In genomic region chr2:10780491-10780820, GRCh38 we compare ENCODE assay signal across 20 cellular contexts. TPM values are rescaled to one million over a fixed set of nuclear protein-coding genes. Genes with fewer than 3 reads are reported as not detected.
A peak's percentile ranks its signal among the peaks of the same experiment; 100 is the strongest.
DNase-seq lines count a peak whose midpoint lies in the region; ATAC-seq, FAIRE-seq and TF ChIP-seq lines count a peak whose summit lies in the region.
"Had no signal": no experiment of that assay in that cellular context is flagged by ENCODE, and none has a peak within 500 bp of the region (broad histone marks: within the 10 kb centered on the region; RNA-seq: fewer than 3 reads in every experiment).

No MANE protein-coding gene starts in this region.

- peak overlapping the region; percentile 17 for H3K4me3 Mint-ChIP-seq in Calu3 (ENCODE audit: low read depth, unreplicated experiment)
- no peak overlapping the region for H3K4me3 Mint-ChIP-seq in endodermal cell
- H3K4me3 Mint-ChIP-seq in activated naive CD8-positive, alpha-beta T cell treated with anti-CD3 and anti-CD28 coated beads, Interleukin-2, amount 50 U/mL, for 24 hours: no peak overlapping the region
- H3K4me3 Mint-ChIP-seq: CD8-positive, alpha-beta T cell; HFFc6 had no signal

- H3K79me1 ChIP-seq in IMR-90 (ENCODE audit: low read depth in 1 of 2, low read length in 2 of 2): peaks cover 5 to 15% of the 10 kb centered on the region in 2 experiments

- no peak overlapping the region for H3K4me2 ChIP-seq in IMR-90 (ENCODE audit: low read depth, low read length)
- H3K4me2 ChIP-seq: A549 had no signal

- TF ChIP-seq CTCF in Calu3 (IDR thresholded peaks at IDR 0.05; ENCODE audit: unreplicated experiment) (no peak), IMR-90 (conservative IDR thresholded peaks at IDR 0.05; ENCODE audit: low read depth, low read length) (no peak), endodermal cell (conservative IDR thresholded peaks at IDR 0.05) (no peak), kidney (IDR thresholded peaks at IDR 0.05; ENCODE audit: borderline replicate concordance, extremely low read depth, insufficient read depth) (no peak)

- H3K18ac ChIP-seq in IMR-90 (ENCODE audit: low read depth, low read length): no peak overlapping the region

- POLR2A ChIA-PET in IMR-90 (lab: Charles Lee; ENCODE audit: unreplicated experiment): no interaction called here

- H2AK9ac ChIP-seq in IMR-90 (replicated peaks; ENCODE audit: low read depth, low read length, poor library complexity): peak overlapping the region; percentile 16

- WGBS in IMR-90 (ENCODE audit: extremely low coverage in 2 of 2, insufficient read length in 1 of 2), 2 experiments: 95% methylated on average over 4 of the region's 11 CpGs; no CpG with 5 or more reads in 1 of the 2 experiments
- WGBS in endodermal cell (ENCODE audit: insufficient coverage in 1 of 2, insufficient read length in 1 of 2), 2 experiments: 95 to 96% methylated on average over 9 to 11 of the region's 11 CpGs

- no peak overlapping the region for H2BK5ac ChIP-seq in IMR-90 (ENCODE audit: low read depth, low read length, poor library complexity, severe bottlenecking)

- H3K27me3 ChIP-seq in IMR-90 (ENCODE audit: control insufficient read depth, insufficient read depth, low read length): no peaks in the 10 kb centered on the region
- H3K27me3 ChIP-seq in endodermal cell (ENCODE audit: control insufficient read depth, insufficient read depth, low read length, poor library complexity, severe bottlenecking): no peaks in the 10 kb centered on the region
- H3K27me3 ChIP-seq: BE2C had no signal

- H3K4me1 Mint-ChIP-seq in Calu3 (ENCODE audit: low read depth, unreplicated experiment) (peaks cover 17% of the 10 kb centered on the region), endodermal cell (no peaks in the 10 kb centered on the region)
- H3K4me1 Mint-ChIP-seq in activated naive CD8-positive, alpha-beta T cell treated with anti-CD3 and anti-CD28 coated beads, Interleukin-2, amount 50 U/mL, for 24 hours: no peaks in the 10 kb centered on the region

- DNase-seq in Calu3: no peak
- DNase-seq in IMR-90: no peak
- DNase-seq in endodermal cell: no peak
- peak; percentile 29 for DNase-seq in posterior vena cava (ENCODE audit: low spot score)
- no peak for DNase-seq in kidney
- DNase-seq in activated naive CD8-positive, alpha-beta T cell treated with anti-CD3 and anti-CD28 coated beads, Interleukin-2, amount 50 U/mL, for 24 hours: no peak
- DNase-seq in stimulated activated naive CD8-positive, alpha-beta T cell treated with anti-CD3 and anti-CD28 coated beads, Interleukin-15, Interleukin-2, amounts not matched to agents 100 U/mL and 50 U/mL, for 24 hours: no peak
- DNase-seq: BE2C; CD8-positive, alpha-beta T cell; COR-L47; DND-41; GDM1; GOT3; HCEC 1CT; HFFc6 had no signal

- CTCF ChIA-PET in Calu3 (lab: Charles Lee): no interaction called here
- CTCF ChIA-PET in IMR-90 (lab: Yijun Ruan, JAX): no interaction called here

- H3K56ac ChIP-seq in IMR-90 (ENCODE audit: extremely low read depth, insufficient read depth, low read length): no peak overlapping the region

- H3K9me3 Mint-ChIP-seq in Calu3 (ENCODE audit: low read depth, unreplicated experiment): no peaks in the 10 kb centered on the region
- no peaks in the 10 kb centered on the region for H3K9me3 Mint-ChIP-seq in endodermal cell
- no peaks in the 10 kb centered on the region for H3K9me3 Mint-ChIP-seq in activated naive CD8-positive, alpha-beta T cell treated with anti-CD3 and anti-CD28 coated beads, Interleukin-2, amount 50 U/mL, for 24 hours
- H3K9me3 Mint-ChIP-seq: CD8-positive, alpha-beta T cell; HFFc6 had no signal

- no peak overlapping the region for H3K14ac ChIP-seq in IMR-90 (replicated peaks; ENCODE audit: low read depth, low read length)

- FAIRE-seq in kidney (lab: Jason Lieb, UNC): no peak
- FAIRE-seq: A549, GM12892, GM19239 had no signal

- H3K36me3 ChIP-seq in IMR-90 (ENCODE audit: control insufficient read depth, insufficient read depth, low read length) (peaks cover 32% of the 10 kb centered on the region), endodermal cell (ENCODE audit: control insufficient read depth, insufficient read depth, low read length) (peaks cover 69% of the 10 kb centered on the region), kidney (ENCODE audit: control insufficient read depth in 1 of 2, insufficient read depth in 2 of 2, low read length in 2 of 2) (peaks cover 23 to 30% of the 10 kb centered on the region in 2 donors)

- dilution Hi-C loops in IMR-90 (cut with HindIII; ENCODE audit: low sequenced_read_pairs, unreplicated experiment): no loop called here

- H2BK15ac ChIP-seq in IMR-90 (ENCODE audit: low read depth, low read length): no peak overlapping the region

- H3K4me3 ChIP-seq in IMR-90 (ENCODE audit: insufficient read depth, low read depth, low read length): no peak overlapping the region
- no peak overlapping the region for H3K4me3 ChIP-seq in endodermal cell (ENCODE audit: low read length)
- no peak overlapping the region for H3K4me3 ChIP-seq in kidney (ENCODE audit: low read length in 2 of 2)
- H3K4me3 ChIP-seq: A549 had no signal

- in situ Hi-C loops in IMR-90 (cut with MboI; ENCODE audit: low sequenced_read_pairs): no loop called here

- no peak overlapping the region for H4K8ac ChIP-seq in IMR-90 (ENCODE audit: low read depth in 2 of 2, low read length in 2 of 2)

- H3K23ac ChIP-seq in IMR-90 (ENCODE audit: low read depth, low read length): no peak overlapping the region

- peaks cover 6% of the 10 kb centered on the region for H4K20me1 ChIP-seq in IMR-90 (ENCODE audit: insufficient read depth, low read length)

- H3K9ac ChIP-seq in IMR-90 (ENCODE audit: low read depth, low read length): no peak overlapping the region
- H3K9ac ChIP-seq in endodermal cell (ENCODE audit: extremely low read depth, low read length, poor library complexity, severe bottlenecking): no peak overlapping the region
- no peak overlapping the region for H3K9ac ChIP-seq in kidney (ENCODE audit: low read length in 2 of 2)

- H3K9me3 ChIP-seq in IMR-90 (ENCODE audit: control insufficient read depth, insufficient read depth, low read length) (no peaks in the 10 kb centered on the region), endodermal cell (ENCODE audit: control insufficient read depth, low read length) (no peaks in the 10 kb centered on the region), kidney (ENCODE audit: control insufficient read depth in 1 of 2, low read length in 2 of 2) (no peaks in the 10 kb centered on the region)
- H3K9me3 ChIP-seq: A549, BE2C had no signal

- H3K27ac Mint-ChIP-seq in Calu3 (ENCODE audit: unreplicated experiment) (peak overlapping the region; percentile 47), endodermal cell (peak overlapping the region; percentile 66)
- no peak overlapping the region for H3K27ac Mint-ChIP-seq in activated naive CD8-positive, alpha-beta T cell treated with anti-CD3 and anti-CD28 coated beads, Interleukin-2, amount 50 U/mL, for 24 hours
- H3K27ac Mint-ChIP-seq: CD8-positive, alpha-beta T cell; HFFc6 had no signal

- no peak for ATAC-seq in IMR-90 (ENCODE audit: low read depth)
- ATAC-seq in activated naive CD8-positive, alpha-beta T cell treated with anti-CD3 and anti-CD28 coated beads, Interleukin-2, amount 50 U/mL, for 24 hours: no peak
- ATAC-seq in stimulated activated naive CD8-positive, alpha-beta T cell treated with anti-CD3 and anti-CD28 coated beads, Interleukin-15, Interleukin-2, amounts not matched to agents 100 U/mL and 50 U/mL, for 24 hours: no peak
- ATAC-seq: A549; CD8-positive, alpha-beta T cell had no signal

- H4K5ac ChIP-seq in IMR-90 (ENCODE audit: low read depth, low read length): no peak overlapping the region

- no peak overlapping the region for H3K4ac ChIP-seq in IMR-90 (ENCODE audit: low read depth, low read length)

- peaks cover 2% of the 10 kb centered on the region; the same call in 1 of the 2 replicates for H3K4me1 ChIP-seq in IMR-90 (ENCODE audit: control insufficient read depth, insufficient read depth, low read length)
- no peaks in the 10 kb centered on the region for H3K4me1 ChIP-seq in endodermal cell (ENCODE audit: control insufficient read depth, insufficient read depth, low read length)
- H3K4me1 ChIP-seq in kidney (ENCODE audit: control insufficient read depth in 1 of 2, insufficient read depth in 1 of 2, low read depth in 1 of 2, low read length in 2 of 2): peaks cover 4 to 10% of the 10 kb centered on the region in 2 donors
- H3K4me1 ChIP-seq: BE2C had no signal

- BruUV-seq in Calu3 (replicated peaks; lab: Mats Ljungman, UMichigan) (no TSS peak), IMR-90 (replicated peaks; lab: Mats Ljungman, UMichigan) (no TSS peak)

- H2AFZ ChIP-seq in IMR-90 (replicated peaks; ENCODE audit: low read length, poor library complexity): no peak overlapping the region

- H3K27me3 Mint-ChIP-seq in Calu3 (ENCODE audit: unreplicated experiment): no peaks in the 10 kb centered on the region
- H3K27me3 Mint-ChIP-seq in endodermal cell (ENCODE audit: insufficient read depth): no peaks in the 10 kb centered on the region
- H3K27me3 Mint-ChIP-seq in activated naive CD8-positive, alpha-beta T cell treated with anti-CD3 and anti-CD28 coated beads, Interleukin-2, amount 50 U/mL, for 24 hours: no peaks in the 10 kb centered on the region

- H2BK120ac ChIP-seq in IMR-90 (ENCODE audit: low read depth, low read length): no peak overlapping the region

- H4K91ac ChIP-seq in IMR-90 (ENCODE audit: insufficient read depth, low read depth, low read length): no peak overlapping the region

- H3K36me3 Mint-ChIP-seq in Calu3 (ENCODE audit: insufficient read depth, unreplicated experiment) (peaks cover 82% of the 10 kb centered on the region), endodermal cell (ENCODE audit: low read depth) (peaks cover 60% of the 10 kb centered on the region)
- H3K36me3 Mint-ChIP-seq in activated naive CD8-positive, alpha-beta T cell treated with anti-CD3 and anti-CD28 coated beads, Interleukin-2, amount 50 U/mL, for 24 hours (ENCODE audit: low read depth): peaks cover 40% of the 10 kb centered on the region

- no peak overlapping the region for H2AK5ac ChIP-seq in IMR-90 (ENCODE audit: low read depth, low read length)

- TF ChIP-seq POLR2A in IMR-90 (IDR thresholded peaks at IDR 0.05; ENCODE audit: low read depth, low read length): no peak

- no peak overlapping the region for H2BK20ac ChIP-seq in IMR-90 (ENCODE audit: low read depth, low read length)

- intact Hi-C loops in Calu3 (cut with micrococcal nuclease; ENCODE audit: unreplicated experiment): loop anchor here (10.0 kb wide), 1 partner anchor 76 kb away; no protein-coding TSS in a partner anchor
- intact Hi-C loops in IMR-90 (cut with micrococcal nuclease): no loop called here
- intact Hi-C loops in posterior vena cava (cut with DNase I): no loop called here
- intact Hi-C loops in kidney (cut with DNase I): no loop called here

- no peak for TF ChIP-seq RAD21 in IMR-90 (IDR thresholded peaks at IDR 0.05; ENCODE audit: low read length)

- H3K9me1 ChIP-seq in IMR-90 (ENCODE audit: insufficient read depth, low read length): peaks cover 4% of the 10 kb centered on the region; the same call in 1 of the 2 replicates

- H3K27ac ChIP-seq in IMR-90 (ENCODE audit: insufficient read depth, low read length): no peak overlapping the region
- no peak overlapping the region for H3K27ac ChIP-seq in endodermal cell (ENCODE audit: low read depth, low read length)
- no peak overlapping the region for H3K27ac ChIP-seq in kidney (ENCODE audit: low read depth in 2 of 2, low read length in 2 of 2)
- H3K27ac ChIP-seq: A549, C4-2B had no signal

RNA-seq across cellular contexts. Expression of gene PDIA6, which starts 32.1 kb away (rescaled TPM):
- total RNA-seq in Calu3 (2022): 313 and 317 TPM in 2 replicates
- 204 and 384 TPM in 2 replicates for total RNA-seq in IMR-90 (2012; rRNA removed)
- 317 and 349 TPM in 2 replicates for polyA plus RNA-seq in IMR-90 (2012; rRNA removed)
- 120 and 217 TPM in 2 replicates for polyA plus RNA-seq in IMR-90 (2012; cell fraction: cytosol; rRNA removed)
- 31.1 and 123 TPM in 2 replicates for polyA plus RNA-seq in IMR-90 (2012; cell fraction: nucleus; rRNA removed; ENCODE audit: low replicate concordance)
- 100 to 1,000 TPM; 402 to 408 TPM for total RNA-seq in endodermal cell
- 325 TPM for polyA plus RNA-seq in endodermal cell (2013, experiment 1 of 2)
- 329 TPM for polyA plus RNA-seq in endodermal cell (2013, experiment 2 of 2)
- total RNA-seq in posterior vena cava: 100 to 1,000 TPM; 111 to 144 TPM
- total RNA-seq in kidney: 225 TPM
- 190 TPM for polyA plus RNA-seq in kidney (ENCODE audit: insufficient read depth, low read depth, low replicate concordance)

RNA-seq across cellular contexts. Expression of gene ATP6V1C2, which starts 59.0 kb away (rescaled TPM):
- 0.28 and 0.61 TPM in 2 replicates for total RNA-seq in Calu3 (2022)
- not detected in 2 replicates for total RNA-seq in IMR-90 (2012; rRNA removed)
- polyA plus RNA-seq in IMR-90 (2012; rRNA removed): 0.04 TPM in 1 of 2 replicates, not detected in the other
- not detected in 2 replicates for polyA plus RNA-seq in IMR-90 (2012; cell fraction: cytosol; rRNA removed)
- polyA plus RNA-seq in IMR-90 (2012; cell fraction: nucleus; rRNA removed; ENCODE audit: low replicate concordance): not detected in 2 replicates
- under 1 TPM; 0.26 to 0.73 TPM for total RNA-seq in endodermal cell
- polyA plus RNA-seq in endodermal cell (2013, experiment 1 of 2): 0.07 TPM
- 0.29 TPM for polyA plus RNA-seq in endodermal cell (2013, experiment 2 of 2)
- total RNA-seq in posterior vena cava: under 1 TPM; 0.33 to 0.42 TPM
- total RNA-seq in kidney: 4.2 TPM
- 38.0 TPM for polyA plus RNA-seq in kidney (ENCODE audit: insufficient read depth, low read depth, low replicate concordance)
- total RNA-seq: CD8-positive, alpha-beta T cell; HFFc6; HT1080 had no signal
